In genomic region chr6:111573892-111574800, GRCh38 we compare ENCODE assay signal across 8 cellular contexts. TPM values are rescaled to one million over a fixed set of nuclear protein-coding genes. Genes with fewer than 3 reads are reported as not detected.
A peak's percentile ranks its signal among the peaks of the same experiment; 100 is the strongest.
DNase-seq lines count a peak whose midpoint lies in the region; ATAC-seq and TF ChIP-seq lines count a peak whose summit lies in the region.

No MANE protein-coding gene starts in this region.

- DNase-seq in DMS53 (lab: John Stamatoyannopoulos, UW) (peak; percentile 35), DMS53 treated with DMSO at 0.1 percent for 48 hours (lab: John Stamatoyannopoulos, UW; ENCODE audit: unreplicated experiment) (no peak), T-helper 17 cell (no peak), foreskin keratinocyte (peak in 1 of 2 donors; percentile 73), HuH-7 (ENCODE audit: low spot score) (no peak), NCI-H526 treated with DMSO at 0.1 percent for 48 hours (lab: John Stamatoyannopoulos, UW) (no peak)
- DNase-seq in central memory CD4-positive, alpha-beta T cell: no peak

- peaks cover 10% of the 10 kb centered on the region for H3K4me1 Mint-ChIP-seq in T-helper 17 cell
- H3K4me1 Mint-ChIP-seq in stimulated activated naive CD8-positive, alpha-beta T cell treated with anti-CD3 and anti-CD28 coated beads, Interleukin-15, Interleukin-2, amounts not matched to agents 100 ng/mL and 50 ng/mL, for 24 hours (ENCODE audit: low read depth): peaks cover 32% of the 10 kb centered on the region

- no peaks in the 10 kb centered on the region for H3K36me3 Mint-ChIP-seq in T-helper 17 cell (ENCODE audit: low read depth)
- peaks cover 46% of the 10 kb centered on the region for H3K36me3 Mint-ChIP-seq in stimulated activated naive CD8-positive, alpha-beta T cell treated with anti-CD3 and anti-CD28 coated beads, Interleukin-15, Interleukin-2, amounts not matched to agents 100 ng/mL and 50 ng/mL, for 24 hours (ENCODE audit: low read depth)

- peak overlapping the region; percentile 71 for H3K27ac ChIP-seq in foreskin keratinocyte

- no peaks in the 10 kb centered on the region for H3K27me3 Mint-ChIP-seq in T-helper 17 cell
- H3K27me3 Mint-ChIP-seq in stimulated activated naive CD8-positive, alpha-beta T cell treated with anti-CD3 and anti-CD28 coated beads, Interleukin-15, Interleukin-2, amounts not matched to agents 100 ng/mL and 50 ng/mL, for 24 hours: no peaks in the 10 kb centered on the region

- no peaks in the 10 kb centered on the region for H3K27me3 ChIP-seq in foreskin keratinocyte

- no peaks in the 10 kb centered on the region for H3K9me3 Mint-ChIP-seq in stimulated activated naive CD8-positive, alpha-beta T cell treated with anti-CD3 and anti-CD28 coated beads, Interleukin-15, Interleukin-2, amounts not matched to agents 100 ng/mL and 50 ng/mL, for 24 hours

- H3K9me3 ChIP-seq in T-helper 17 cell (ENCODE audit: control insufficient read depth, low read length, poor library complexity, severe bottlenecking): no peaks in the 10 kb centered on the region

- no peak overlapping the region for H3K4me3 Mint-ChIP-seq in T-helper 17 cell
- H3K4me3 Mint-ChIP-seq in stimulated activated naive CD8-positive, alpha-beta T cell treated with anti-CD3 and anti-CD28 coated beads, Interleukin-15, Interleukin-2, amounts not matched to agents 100 ng/mL and 50 ng/mL, for 24 hours: no peak overlapping the region

- H3K4me1 ChIP-seq in foreskin keratinocyte: peaks cover 25% of the 10 kb centered on the region

- TF ChIP-seq CTCF in foreskin keratinocyte (conservative IDR thresholded peaks at IDR 0.05): no peak

- ATAC-seq in T-helper 17 cell: no peak
- peak; percentile 62 for ATAC-seq in foreskin keratinocyte

- peak overlapping the region; percentile 61 for H3K27ac Mint-ChIP-seq in T-helper 17 cell
- H3K27ac Mint-ChIP-seq in stimulated activated naive CD8-positive, alpha-beta T cell treated with anti-CD3 and anti-CD28 coated beads, Interleukin-15, Interleukin-2, amounts not matched to agents 100 ng/mL and 50 ng/mL, for 24 hours: peak overlapping the region; percentile 87

RNA-seq across cellular contexts. Expression of gene TRAF3IP2, which starts 31.5 kb away (rescaled TPM):
- total RNA-seq in T-helper 17 cell (10 to 100 TPM; 19.9 to 33.5 TPM), foreskin keratinocyte (85.1 and 98.9 TPM in 2 replicates)
- polyA plus RNA-seq in foreskin keratinocyte: 73.2 and 77.9 TPM in 2 replicates
